In the genomic region with DNA sequence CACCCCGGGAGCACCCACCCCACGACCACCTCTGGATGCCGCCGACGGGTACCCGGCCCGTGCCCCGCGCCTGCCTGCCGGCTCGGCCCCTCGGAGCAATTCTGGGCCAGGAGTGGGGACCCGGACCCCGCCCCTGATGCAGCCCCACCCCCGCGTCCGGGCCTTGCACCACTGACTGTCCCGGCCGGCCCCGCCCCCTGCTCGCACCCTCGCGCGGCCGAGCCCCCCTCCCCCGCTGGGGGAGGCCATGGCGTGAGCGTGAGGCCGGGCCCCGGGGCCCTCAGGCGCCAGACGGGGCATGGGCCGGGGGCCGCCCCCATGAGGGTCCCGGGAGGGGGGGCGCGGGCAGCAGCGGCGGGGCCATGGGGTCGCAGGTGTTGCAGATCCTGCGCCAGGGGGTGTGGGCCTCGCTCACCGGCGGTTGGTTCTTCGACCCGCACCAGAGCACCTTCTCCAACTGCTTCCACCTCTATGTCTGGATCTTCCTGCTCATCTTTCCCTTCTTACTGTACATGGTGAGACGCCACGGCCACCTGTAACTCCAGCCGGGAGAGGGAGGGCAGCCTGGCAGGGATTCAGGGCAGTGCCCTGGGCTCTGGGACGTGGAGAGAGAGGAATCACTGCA, we compare ENCODE assay signal across 8 cellular contexts. TPM values are rescaled to one million over a fixed set of nuclear protein-coding genes. Genes with fewer than 3 reads are reported as not detected.
DNase-seq lines count a peak whose midpoint lies in the region; ATAC-seq and TF ChIP-seq lines count a peak whose summit lies in the region.

No MANE protein-coding gene starts in this region.

- H3K36me3 ChIP-seq in psoas muscle (ENCODE audit: insufficient read depth in 1 of 2, low read depth in 1 of 2): peaks cover 0 to 47% of the 10 kb centered on the region in 2 donors

- peaks cover 31% of the 10 kb centered on the region for H3K4me1 ChIP-seq in psoas muscle

- TF ChIP-seq CTCF in psoas muscle (IDR thresholded peaks at IDR 0.05): no peak

- no peaks in the 10 kb centered on the region for H3K27me3 ChIP-seq in psoas muscle (ENCODE audit: insufficient read depth in 3 of 3, low read length in 2 of 3)

- DNase-seq in AG08395 (ENCODE audit: low spot score) (peak; percentile 48), glomerular visceral epithelial cell (ENCODE audit: extremely low spot score) (peak; percentile 39), psoas muscle (peak in 1 of 2 donors; percentile 75), mucosa of gallbladder (ENCODE audit: low spot score) (no peak), CD1c-positive myeloid dendritic cell (ENCODE audit: extremely low spot score) (no peak)
- DNase-seq in activated T-cell treated with anti-CD3 and anti-CD28 coated beads, Interleukin-2, amount 50 U/mL, for 48 hours: peak; percentile 58 to 69

- WGBS in psoas muscle, 3 donors: 0 to 1% (median 0%) methylated on average over 22 to 50 of the region's 50 CpGs

- ATAC-seq in GM18867 (IDR thresholded peaks at IDR 0.05; ENCODE audit: unreplicated experiment) (peak; percentile 6), HG03460 (IDR thresholded peaks at IDR 0.05; ENCODE audit: unreplicated experiment) (peak; percentile 2), psoas muscle (peak; percentile 1 to 4 (median 2))

- intact Hi-C loops in psoas muscle (cut with DNase I): loop anchor here in 1 of 2 donors (2.0 to 5.0 kb wide), 2 partner anchors 41 to 96 kb away; a partner anchor contains a TSS

- H3K9me3 ChIP-seq in psoas muscle: no peaks in the 10 kb centered on the region

- H3K27ac ChIP-seq in psoas muscle: peak overlapping the region; percentile 89

- H3K4me3 ChIP-seq in psoas muscle: peak overlapping the region; percentile 97

RNA-seq across cellular contexts. Expression of a gene that starts 0.5 kb away (rescaled TPM):
- total RNA-seq in psoas muscle (10 to 100 TPM in 1 of 4 donors, 1 to 10 TPM in 3; 8.9 to 10.8 (median 9.7) TPM), mucosa of gallbladder (52.5 TPM)
- 10 to 100 TPM in 2 of 3 donors, 1 to 10 TPM in 1; 6.5 to 15.5 (median 11.4) TPM for polyA plus RNA-seq in psoas muscle

RNA-seq across cellular contexts. Expression of a gene that starts 2.0 kb away (rescaled TPM):
- total RNA-seq in psoas muscle: 10 to 100 TPM; 14.5 to 18.8 (median 16.8) TPM
- 10 to 100 TPM in 2 of 3 donors, 1 to 10 TPM in 1; 8.8 to 13.9 (median 10.7) TPM for polyA plus RNA-seq in psoas muscle
- 85.6 TPM for total RNA-seq in mucosa of gallbladder

RNA-seq across cellular contexts. Expression of a gene that starts 20.5 kb away (rescaled TPM):
- total RNA-seq in psoas muscle: under 1 TPM in 3 of 4 donors, not detected in 1; 0.19 to 0.56 (median 0.27) TPM
- 1 to 10 TPM in 1 of 3 donors, under 1 TPM in 2; 0.22 to 1.4 (median 0.99) TPM for polyA plus RNA-seq in psoas muscle
- total RNA-seq in mucosa of gallbladder: 1.1 TPM

RNA-seq across cellular contexts. Expression of a gene that starts 21.8 kb away (rescaled TPM):
- total RNA-seq in psoas muscle: 10 to 100 TPM; 10.1 to 15.6 (median 11.3) TPM
- 10 to 100 TPM in 2 of 3 donors, 1 to 10 TPM in 1; 7.9 to 17.4 (median 13.7) TPM for polyA plus RNA-seq in psoas muscle
- total RNA-seq in mucosa of gallbladder: 74.7 TPM

RNA-seq across cellular contexts. Expression of a gene that starts 40.2 kb away (rescaled TPM):
- total RNA-seq in psoas muscle (100 to 1,000 TPM; 208 to 345 (median 282) TPM), mucosa of gallbladder (128 TPM)
- polyA plus RNA-seq in psoas muscle: 100 to 1,000 TPM; 114 to 177 (median 170) TPM

Comparison
In these comparisons a context has a peak if more than half of its experiments do, and no peak if none do; other contexts are left out.
1. DNase-seq: peak in AG08395 (single experiment), activated T-cell treated with anti-CD3 and anti-CD28 coated beads, Interleukin-2, amount 50 U/mL, for 48 hours (2 of 2) and glomerular visceral epithelial cell (single experiment); none in mucosa of gallbladder (single experiment) and CD1c-positive myeloid dendritic cell (single experiment).
2. Peak in every context shown above with its lines, with median percentiles within 50 percentile points of each other: ATAC-seq.